ENCODE assay signal across 8 cellular contexts in the genomic region with DNA sequence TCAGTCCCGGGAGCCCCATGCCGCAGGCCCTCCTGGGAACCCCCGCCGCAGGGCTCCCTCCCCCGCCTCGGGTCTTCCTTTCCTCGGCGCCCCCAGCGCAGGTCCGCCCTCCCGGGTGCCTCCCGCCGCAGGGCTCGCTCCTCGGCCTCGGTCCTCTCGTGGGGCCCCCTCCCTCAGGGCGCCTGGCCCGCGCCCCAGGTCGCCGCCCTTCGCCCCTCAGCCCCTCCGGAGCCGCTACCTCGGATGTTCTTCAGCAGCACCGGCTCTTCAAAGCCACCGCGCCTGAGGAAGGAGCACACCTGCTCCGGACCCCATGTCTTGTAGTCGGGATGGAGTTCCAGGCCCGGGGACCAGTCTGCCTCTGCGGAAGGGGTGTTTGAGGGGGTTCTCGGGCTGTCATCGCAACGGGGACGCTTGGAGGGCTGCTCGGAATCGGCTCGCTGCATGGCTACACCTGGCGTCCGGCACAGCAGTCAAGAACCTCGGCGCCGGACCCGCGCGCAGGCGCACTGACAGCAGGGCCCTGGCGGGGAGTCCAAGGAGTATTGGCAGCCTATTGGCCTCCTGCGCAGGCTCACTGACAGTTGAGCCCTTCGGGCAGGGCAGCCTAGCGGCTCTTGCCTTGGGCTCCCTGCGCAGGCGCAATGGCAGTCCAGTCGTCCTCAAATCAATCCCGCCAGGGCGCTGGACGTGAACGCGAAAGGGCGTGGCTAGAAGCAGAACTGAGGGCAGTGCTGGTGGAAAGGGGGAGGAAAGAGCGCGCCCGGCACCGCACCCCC. TPM values are rescaled to one million over a fixed set of nuclear protein-coding genes. Genes with fewer than 3 reads are reported as not detected.
DNase-seq lines count a peak whose midpoint lies in the region; ATAC-seq and TF ChIP-seq lines count a peak whose summit lies in the region.

A gene (minus strand): TSS at position 511 of the 779 bp plus-strand sequence. CDS start 65 bp downstream, at position 446.

- H3F3A ChIP-seq in SK-N-SH (replicated peaks; ENCODE audit: insufficient read depth): no peaks in the 10 kb centered on the region

- no peaks in the 10 kb centered on the region for H3K9me3 ChIP-seq in SK-N-SH
- no peaks in the 10 kb centered on the region for H3K9me3 ChIP-seq in testis

- H3K79me2 ChIP-seq in SK-N-SH (ENCODE audit: insufficient read depth): no peaks in the 10 kb centered on the region; the same call in 1 of the 2 replicates

- peak; percentile 75 for TF ChIP-seq POLR2A in testis (IDR thresholded peaks at IDR 0.05)

- POLR2A ChIA-PET in SK-N-SH (lab: Yijun Ruan, JAX): no interaction called here

- no peaks in the 10 kb centered on the region for H3K9me3 Mint-ChIP-seq in activated naive CD4-positive, alpha-beta T cell treated with anti-CD3 and anti-CD28 coated beads, Interleukin-2, amount 50 U/mL, for 24 hours

- H3K4me1 ChIP-seq in SK-N-SH (ENCODE audit: control insufficient read depth in 1 of 2, insufficient read depth in 2 of 2, low read depth in 1 of 2, low read length in 1 of 2): peaks cover 0 to 5% of the 10 kb centered on the region in 2 experiments; a peak in 1 of 4 replicates
- peaks cover 10% of the 10 kb centered on the region for H3K4me1 ChIP-seq in testis

- H3K4me3 ChIP-seq in HFF-Myc (replicated peaks; ENCODE audit: low read depth, low read length) (peak within 1 kb of the TSS; percentile 98), SK-N-SH (ENCODE audit: low read depth in 2 of 2, low read length in 1 of 2) (peak within 1 kb of the TSS; percentile 77 to 95), testis (peak within 1 kb of the TSS; percentile 98 to 99)

- no peaks in the 10 kb centered on the region for H3K27me3 Mint-ChIP-seq in activated naive CD4-positive, alpha-beta T cell treated with anti-CD3 and anti-CD28 coated beads, Interleukin-2, amount 50 U/mL, for 24 hours

- H3K4me2 ChIP-seq in SK-N-SH: peak within 1 kb of the TSS; percentile 98

- H3K27me3 ChIP-seq in SK-N-SH (ENCODE audit: insufficient read depth): no peaks in the 10 kb centered on the region
- H3K27me3 ChIP-seq in testis: no peaks in the 10 kb centered on the region

- peak within 1 kb of the TSS; percentile 94 for H3K4me3 Mint-ChIP-seq in activated naive CD4-positive, alpha-beta T cell treated with anti-CD3 and anti-CD28 coated beads, Interleukin-2, amount 50 U/mL, for 24 hours

- peak within 1 kb of the TSS; percentile 99 for H2AFZ ChIP-seq in SK-N-SH (ENCODE audit: low read depth)

- H3K27ac Mint-ChIP-seq in activated naive CD4-positive, alpha-beta T cell treated with anti-CD3 and anti-CD28 coated beads, Interleukin-2, amount 50 U/mL, for 24 hours: peak within 1 kb of the TSS; percentile 99

- TF ChIP-seq CTCF in HFF-Myc (IDR thresholded peaks at IDR 0.05; ENCODE audit: low read depth, low read length, missing control alignments): no peak
- no peak for TF ChIP-seq CTCF in SK-N-SH (IDR thresholded peaks at IDR 0.05)
- no peak for TF ChIP-seq CTCF in omental fat pad (IDR thresholded peaks at IDR 0.05)
- TF ChIP-seq CTCF in testis (IDR thresholded peaks at IDR 0.05): peak in 1 of 3 experiments; percentile 23

- TF ChIP-seq RAD21 in SK-N-SH (IDR thresholded peaks at IDR 0.05; ENCODE audit: low read length): no peak

- H3K36me3 ChIP-seq in SK-N-SH (replicated peaks in 1 of 2; ENCODE audit: control insufficient read depth in 1 of 2, insufficient read depth in 2 of 2, low read length in 1 of 2) (no peaks in the 10 kb centered on the region), testis (ENCODE audit: low read depth, missing control alignments) (no peaks in the 10 kb centered on the region)

- no peaks in the 10 kb centered on the region for H4K20me1 ChIP-seq in SK-N-SH (ENCODE audit: insufficient read depth)

- peak; percentile 99 for ATAC-seq in omental fat pad (ENCODE audit: low FRiP score)

- H3K9me2 ChIP-seq in SK-N-SH: no peaks in the 10 kb centered on the region

- TF ChIP-seq EP300 in SK-N-SH (IDR thresholded peaks at IDR 0.05; ENCODE audit: borderline replicate concordance in 1 of 2, low read depth in 1 of 2, low read length in 1 of 2): no peak

- peak within 1 kb of the TSS in 1 of 2 experiments; percentile 10; a peak in 2 of 4 replicates for H3K27ac ChIP-seq in SK-N-SH (ENCODE audit: low read depth in 2 of 2, low read length in 1 of 2)
- peak within 1 kb of the TSS; percentile 96 to 98 for H3K27ac ChIP-seq in testis

- peak; percentile 95 for DNase-seq in GM04504 (ENCODE audit: low read depth)
- peak; percentile 90 for DNase-seq in HFF-Myc (ENCODE audit: extremely low read depth, low read depth)
- DNase-seq in NCI-H1048 (lab: John Stamatoyannopoulos, UW): peak; percentile 66
- DNase-seq in SK-N-SH: peak; percentile 96
- peak; percentile 72 for DNase-seq in glomerular endothelial cell (ENCODE audit: extremely low read depth, low read depth, low spot score)
- peak; percentile 82 for DNase-seq in omental fat pad (ENCODE audit: low spot score)
- peak; percentile 97 for DNase-seq in testis

- H3K9ac ChIP-seq in SK-N-SH: peak within 1 kb of the TSS; percentile 66

- intact Hi-C loops in testis (cut with DNase I; ENCODE audit: low total_unique reads): no loop called here

- CTCF ChIA-PET in SK-N-SH (lab: Yijun Ruan, JAX): no interaction called here

- peaks cover 52% of the 10 kb centered on the region for H3K4me1 Mint-ChIP-seq in activated naive CD4-positive, alpha-beta T cell treated with anti-CD3 and anti-CD28 coated beads, Interleukin-2, amount 50 U/mL, for 24 hours

- WGBS in SK-N-SH (ENCODE audit: low lambda C conversion rate): 1% methylated on average over 16 of the region's 66 CpGs
- 0 to 1% methylated on average over 39 to 64 of the region's 66 CpGs for WGBS in testis, 2 donors

- no peaks in the 10 kb centered on the region for H3K36me3 Mint-ChIP-seq in activated naive CD4-positive, alpha-beta T cell treated with anti-CD3 and anti-CD28 coated beads, Interleukin-2, amount 50 U/mL, for 24 hours

TF ChIP-seq in SK-N-SH, 30 proteins besides CTCF, POLR2A, EP300 and RAD21:
- TF ChIP-seq MXI1 (IDR thresholded peaks at IDR 0.05; ENCODE audit: low read depth, low read length) (peak; percentile 44; the same call in 1 of the 2 replicates), TEAD4 (IDR thresholded peaks at IDR 0.05; ENCODE audit: borderline replicate concordance, insufficient read depth) (no peak), GABPA (IDR thresholded peaks at IDR 0.05; ENCODE audit: low read depth) (no peak), NRF1 (IDR thresholded peaks at IDR 0.05; ENCODE audit: low read depth, low read length) (peak; percentile 100), POLR2AphosphoS5 (IDR thresholded peaks at IDR 0.05; ENCODE audit: low read depth, low read length) (peak; percentile 57; the same call in 1 of the 2 replicates), SIN3A (IDR thresholded peaks at IDR 0.05; ENCODE audit: borderline replicate concordance, low read depth, low read length) (peak; percentile 68; the same call in 1 of the 2 replicates)
- TF ChIP-seq, protein P1, sequence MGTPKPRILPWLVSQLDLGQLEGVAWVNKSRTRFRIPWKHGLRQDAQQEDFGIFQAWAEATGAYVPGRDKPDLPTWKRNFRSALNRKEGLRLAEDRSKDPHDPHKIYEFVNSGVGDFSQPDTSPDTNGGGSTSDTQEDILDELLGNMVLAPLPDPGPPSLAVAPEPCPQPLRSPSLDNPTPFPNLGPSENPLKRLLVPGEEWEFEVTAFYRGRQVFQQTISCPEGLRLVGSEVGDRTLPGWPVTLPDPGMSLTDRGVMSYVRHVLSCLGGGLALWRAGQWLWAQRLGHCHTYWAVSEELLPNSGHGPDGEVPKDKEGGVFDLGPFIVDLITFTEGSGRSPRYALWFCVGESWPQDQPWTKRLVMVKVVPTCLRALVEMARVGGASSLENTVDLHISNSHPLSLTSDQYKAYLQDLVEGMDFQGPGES (IDR thresholded peaks at IDR 0.05; ENCODE audit: low read depth, low read length): no peak

RNA-seq across cellular contexts. Expression of the gene that starts here (rescaled TPM):
- polyA plus RNA-seq in SK-N-SH (2012; rRNA removed) (5.9 and 7.2 TPM in 2 replicates), testis (ENCODE audit: insufficient read depth, low read depth, low replicate concordance) (38.7 TPM)
- 7.5 and 9.9 TPM in 2 replicates for polyA plus RNA-seq in SK-N-SH (2012; cell fraction: cytosol; rRNA removed)
- 3.1 and 4.6 TPM in 2 replicates for polyA plus RNA-seq in SK-N-SH (2012; cell fraction: nucleus; rRNA removed)
- total RNA-seq in glomerular endothelial cell (45.5 and 95.0 TPM in 2 replicates), omental fat pad (100 to 1,000 TPM; 295 to 471 (median 350) TPM), testis (10 to 100 TPM; 61.9 to 79.0 TPM)
